In genomic region chr18:7341581-7342337, GRCh38 we compare ENCODE assay signal across 20 cellular contexts.
DNase-seq lines count a peak whose midpoint lies in the region; ATAC-seq, FAIRE-seq and TF ChIP-seq lines count a peak whose summit lies in the region.
"Had no signal": no experiment of that assay in that cellular context is flagged by ENCODE, and none has a peak within 500 bp of the region (broad histone marks: within the 10 kb centered on the region; RNA-seq: fewer than 3 reads in every experiment).

No MANE protein-coding gene starts in this region.

- CTCF ChIA-PET in K562 (lab: Yijun Ruan, JAX; ENCODE audit: low intra/inter-chr PET ratio), result no interaction called here

- no peaks in the 10 kb centered on the region for H3K79me2 ChIP-seq in K562 (ENCODE audit: control insufficient read depth, insufficient read depth, low read length)

- no peak overlapping the region for H2AFZ ChIP-seq in K562 (ENCODE audit: low read depth, low read length)

- H3K4me2 ChIP-seq in K562 (ENCODE audit: insufficient read depth, low read length), result no peak overlapping the region
- H3K4me2 ChIP-seq: BLaER1 treated with 17β-estradiol and CSF1 and Interleukin-3, amounts not matched to agents 10 nM and 100 nM had no signal

- H3K27me3 ChIP-seq in K562 (ENCODE audit: control insufficient read depth in 2 of 2, insufficient read depth in 2 of 2, low read length in 2 of 2), result no peaks in the 10 kb centered on the region
- no peaks in the 10 kb centered on the region for H3K27me3 ChIP-seq in bronchial epithelial cell (ENCODE audit: control insufficient read depth, insufficient read depth, low read length)
- H3K27me3 ChIP-seq: BLaER1 treated with 17β-estradiol and CSF1 and Interleukin-3, amounts not matched to agents 10 nM and 100 nM had no signal

- H3K9me3 ChIP-seq in K562 (replicated peaks; ENCODE audit: control insufficient read depth, insufficient read depth, low read depth, low read length), result no peaks in the 10 kb centered on the region
- H3K9me3 ChIP-seq: BLaER1 treated with 17β-estradiol and CSF1 and Interleukin-3, amounts not matched to agents 10 nM and 100 nM; Caco-2 had no signal

- no peak overlapping the region for H3K4me3 ChIP-seq in K562
- H3K4me3 ChIP-seq in bronchial epithelial cell (ENCODE audit: low read depth, low read length), result no peak overlapping the region
- H3K4me3 ChIP-seq: BLaER1 treated with 17β-estradiol and CSF1 and Interleukin-3, amounts not matched to agents 10 nM and 100 nM had no signal

- H3K36me3 ChIP-seq in K562 (ENCODE audit: control insufficient read depth, insufficient read depth, low read length) (no peaks in the 10 kb centered on the region), bronchial epithelial cell (ENCODE audit: control insufficient read depth, insufficient read depth, low read length) (no peaks in the 10 kb centered on the region)
- H3K36me3 ChIP-seq: BLaER1 treated with 17β-estradiol and CSF1 and Interleukin-3, amounts not matched to agents 10 nM and 100 nM had no signal

- TF ChIP-seq EP300 in K562 (IDR thresholded peaks at IDR 0.05; ENCODE audit: low read length), result no peak

- in situ Hi-C loops in K562 (cut with MboI) (no loop called here), ACHN (cut with HindIII; ENCODE audit: low pct_ligation_motif_present, low pct_unique_long_range_greater_than_20kb, low sequenced_read_pairs) (no loop called here)

- no peak for FAIRE-seq in K562 (lab: Jason Lieb, UNC)
- FAIRE-seq in bronchial epithelial cell (lab: Jason Lieb, UNC), result peak; percentile 62
- peak; percentile 79 for FAIRE-seq in urothelium cell line (lab: Jason Lieb, UNC)
- FAIRE-seq: A204.1, D721Med, G401.6, GM12891, GM19239 had no signal

- intact Hi-C loops in K562 (cut with micrococcal nuclease), result no loop called here

- POLR2A ChIA-PET in K562 (lab: Yijun Ruan, JAX), result no interaction called here

- ATAC-seq in K562, result no peak
- ATAC-seq: CD8-positive, alpha-beta T cell had no signal

- TF ChIP-seq RAD21 in K562 (CRISPR knock-in tag; conservative IDR thresholded peaks at IDR 0.05 in 1 of 2, IDR thresholded peaks at IDR 0.05 in 1 of 2), result no peak

- 0% methylated on average over 5 of the region's 6 CpGs for WGBS in K562 (ENCODE audit: insufficient coverage, low coverage, missing lambda C conversion rate)

- DNase-seq in K562 (ENCODE audit: extremely low read depth in 1 of 4, low spot score in 3 of 4) (no peak), bronchial epithelial cell (ENCODE audit: low read depth) (no peak), urothelium cell line (ENCODE audit: low spot score) (no peak), ACHN (no peak), NCI-H524 treated with DMSO at 0.1 percent for 48 hours (lab: John Stamatoyannopoulos, UW) (no peak)
- DNase-seq: 8988T; AML-193; Caco-2; Calu3; CD4-positive, alpha-beta T cell; CD8-positive, alpha-beta T cell; DMS79 treated with DMSO at 0.1 percent for 48 hours; GF-D8 had no signal

- TF ChIP-seq POLR2A in K562 (conservative IDR thresholded peaks at IDR 0.05), result no peak

- no peaks in the 10 kb centered on the region for H3K9me1 ChIP-seq in K562 (ENCODE audit: control insufficient read depth, insufficient read depth, low read length)

- no peak overlapping the region for H3K9ac ChIP-seq in K562 (ENCODE audit: insufficient read depth in 1 of 2, low read depth in 2 of 2, low read length in 2 of 2)
- H3K9ac ChIP-seq: BLaER1 treated with 17β-estradiol and CSF1 and Interleukin-3, amounts not matched to agents 10 nM and 100 nM had no signal

- no peak overlapping the region for H3K27ac ChIP-seq in K562 (ENCODE audit: extremely low read depth, low read depth, low read length)
- H3K27ac ChIP-seq: BLaER1 treated with 17β-estradiol and CSF1 and Interleukin-3, amounts not matched to agents 10 nM and 100 nM; C4-2B had no signal

- H4K20me1 ChIP-seq in K562 (replicated peaks; ENCODE audit: control insufficient read depth, insufficient read depth, low read length), result no peaks in the 10 kb centered on the region
- H4K20me1 ChIP-seq: BLaER1 treated with 17β-estradiol and CSF1 and Interleukin-3, amounts not matched to agents 10 nM and 100 nM had no signal

- BruUV-seq in K562 (replicated peaks; lab: Mats Ljungman, UMichigan), result no TSS peak

- H3K4me1 ChIP-seq in K562 (replicated peaks in 1 of 2; ENCODE audit: control insufficient read depth in 2 of 2, insufficient read depth in 2 of 2, low read length in 2 of 2), result no peaks in the 10 kb centered on the region
- H3K4me1 ChIP-seq: BLaER1 treated with 17β-estradiol and CSF1 and Interleukin-3, amounts not matched to agents 10 nM and 100 nM; Caco-2 had no signal

- TF ChIP-seq CTCF in K562 (IDR thresholded peaks at IDR 0.05 in 2 of 3, conservative IDR thresholded peaks at IDR 0.05 in 1 of 3; ENCODE audit: insufficient read depth in 2 of 3, low read depth in 1 of 3, low read length in 3 of 3) (no peak), bronchial epithelial cell (IDR thresholded peaks at IDR 0.05; ENCODE audit: insufficient read depth, low read length, severe bottlenecking) (no peak)

TF ChIP-seq in K562, 482 proteins besides CTCF, POLR2A, EP300 and RAD21:
- TF ChIP-seq ZNF316 (IDR thresholded peaks at IDR 0.05) (peak; percentile 24; the same call in 1 of the 2 replicates), GABPB2 (CRISPR knock-in tag; conservative IDR thresholded peaks at IDR 0.05) (no peak), TFAM (CRISPR knock-in tag; conservative IDR thresholded peaks at IDR 0.05) (no peak)
